In genomic region chr15:65312400-65312916, GRCh38 we compare ENCODE assay signal across 1 cellular context.
A peak's percentile ranks its signal among the peaks of the same experiment; 100 is the strongest.
TF ChIP-seq lines count a peak whose summit lies in the region.

No MANE protein-coding gene starts in this region.

TF ChIP-seq in HepG2, 621 proteins besides CTCF, POLR2A, EP300 and RAD21 (continued from another document and continues in another):
- TF ChIP-seq PLSCR1 (CRISPR knock-in tag; IDR thresholded peaks at IDR 0.05; ENCODE audit: borderline replicate concordance) (no peak), ZNF850 (CRISPR knock-in tag; conservative IDR thresholded peaks at IDR 0.05) (no peak), ZNF383 (CRISPR knock-in tag; IDR thresholded peaks at IDR 0.05; ENCODE audit: borderline replicate concordance) (no peak), ZBTB4 (CRISPR knock-in tag; IDR thresholded peaks at IDR 0.05; ENCODE audit: borderline replicate concordance) (no peak), MLX (CRISPR knock-in tag; IDR thresholded peaks at IDR 0.05) (no peak), ZNF33A (CRISPR knock-in tag; IDR thresholded peaks at IDR 0.05; ENCODE audit: borderline replicate concordance) (0 out of 2 replicates have a peak, but pooled peaks have one; percentile 66), MEIS1 (CRISPR knock-in tag; IDR thresholded peaks at IDR 0.05; ENCODE audit: borderline replicate concordance) (no peak), POGZ (CRISPR knock-in tag; IDR thresholded peaks at IDR 0.05) (no peak), KDM2A (CRISPR knock-in tag; IDR thresholded peaks at IDR 0.05; ENCODE audit: borderline replicate concordance, low read depth) (no peak; the same call in 1 of the 2 replicates), GTF3A (CRISPR knock-in tag; conservative IDR thresholded peaks at IDR 0.05) (no peak), ZNF800 (CRISPR knock-in tag; IDR thresholded peaks at IDR 0.05) (no peak), HNF1B (CRISPR knock-in tag; IDR thresholded peaks at IDR 0.05) (peak; percentile 29; the same call in 1 of the 2 replicates), ZNF577 (CRISPR knock-in tag; IDR thresholded peaks at IDR 0.05; ENCODE audit: borderline replicate concordance, low read depth) (no peak), ZNF780A (CRISPR knock-in tag; IDR thresholded peaks at IDR 0.05) (no peak), FOXJ3 (CRISPR knock-in tag; IDR thresholded peaks at IDR 0.05; ENCODE audit: borderline replicate concordance) (no peak), ZBTB34 (CRISPR knock-in tag; IDR thresholded peaks at IDR 0.05) (0 out of 2 replicates have a peak, but pooled peaks have one; percentile 51), ZSCAN31 (CRISPR knock-in tag; IDR thresholded peaks at IDR 0.05; ENCODE audit: low read depth) (no peak), SNAPC5 (CRISPR knock-in tag; IDR thresholded peaks at IDR 0.05; ENCODE audit: borderline replicate concordance) (no peak), SIN3A (IDR thresholded peaks at IDR 0.05; ENCODE audit: borderline replicate concordance, low read depth, low read length) (no peak), ATRX (CRISPR knock-in tag; IDR thresholded peaks at IDR 0.05; ENCODE audit: borderline replicate concordance) (no peak), FUBP1 (CRISPR knock-in tag; IDR thresholded peaks at IDR 0.05; ENCODE audit: borderline replicate concordance) (no peak), DNMT1 (CRISPR knock-in tag; IDR thresholded peaks at IDR 0.05) (no peak), SNAPC4 (CRISPR knock-in tag; IDR thresholded peaks at IDR 0.05) (0 out of 2 replicates have a peak, but pooled peaks have one; percentile 69), STAT5B (CRISPR knock-in tag; IDR thresholded peaks at IDR 0.05) (no peak), RBM39 (IDR thresholded peaks at IDR 0.05; ENCODE audit: low read depth, low read length, poor library complexity, severe bottlenecking) (no peak), GFI1 (CRISPR knock-in tag; IDR thresholded peaks at IDR 0.05; ENCODE audit: borderline replicate concordance) (no peak), NFIC (IDR thresholded peaks at IDR 0.05; ENCODE audit: low read length) (peak; percentile 88; the same call in 1 of the 2 replicates), ZNF512 (CRISPR knock-in tag; IDR thresholded peaks at IDR 0.05) (no peak), ZHX1 (CRISPR knock-in tag; IDR thresholded peaks at IDR 0.05; ENCODE audit: low read depth) (no peak)
